ENCODE assay signal across 16 cellular contexts in genomic region chr9:89996717-89997116, GRCh38.
DNase-seq lines count a peak whose midpoint lies in the region; ATAC-seq, FAIRE-seq and TF ChIP-seq lines count a peak whose summit lies in the region.
"Had no signal": no experiment of that assay in that cellular context is flagged by ENCODE, and none has a peak within 500 bp of the region (broad histone marks: within the 10 kb centered on the region; RNA-seq: fewer than 3 reads in every experiment).

No MANE protein-coding gene starts in this region.

- no peaks in the 10 kb centered on the region for H3K36me3 Mint-ChIP-seq in activated naive CD4-positive, alpha-beta T cell treated with anti-CD3 and anti-CD28 coated beads, Interleukin-2, amount 50 U/mL, for 72 hours
- H3K36me3 Mint-ChIP-seq: activated naive CD8-positive, alpha-beta T cell treated with anti-CD3 and anti-CD28 coated beads for 36 hours; CD8-positive, alpha-beta memory T cell had no signal

- CTCF ChIA-PET in GM12878 (lab: Yijun Ruan, JAX) = no interaction called here

- SMC1A ChIA-PET in GM12878 (lab: Charles Lee; ENCODE audit: uncharacterized antibody, unreplicated experiment) = no interaction called here

- no peaks in the 10 kb centered on the region for H3K9me3 Mint-ChIP-seq in activated naive CD4-positive, alpha-beta T cell treated with anti-CD3 and anti-CD28 coated beads, Interleukin-2, amount 50 U/mL, for 72 hours
- H3K9me3 Mint-ChIP-seq: activated naive CD8-positive, alpha-beta T cell treated with anti-CD3 and anti-CD28 coated beads for 36 hours; CD8-positive, alpha-beta memory T cell had no signal

- no peaks in the 10 kb centered on the region for H4K20me1 ChIP-seq in GM12878 (ENCODE audit: control insufficient read depth, insufficient read depth)

- FAIRE-seq in GM12878 (lab: Jason Lieb, UNC) = no peak

- in situ Hi-C loops in GM12878 (cut with MboI) = no loop called here

- TF ChIP-seq EP300 in GM12878 (IDR thresholded peaks at IDR 0.05; ENCODE audit: borderline replicate concordance in 1 of 2, control insufficient read depth in 1 of 2, low read depth in 2 of 2, low read length in 2 of 2) = no peak

- TF ChIP-seq RAD21 in GM12878 (IDR thresholded peaks at IDR 0.05; ENCODE audit: insufficient read depth, low read depth, low read length) = peak; percentile 50

- RAD21 ChIA-PET in GM12878 (lab: Charles Lee; ENCODE audit: unreplicated experiment) = no interaction called here

- intact Hi-C loops in GM12878 (cut with micrococcal nuclease; ENCODE audit: unreplicated experiment) = no loop called here
- intact Hi-C loops in upper lobe of right lung (cut with DNase I) = no loop called here
- intact Hi-C loops in psoas muscle (cut with DNase I) = no loop called here

- no peak overlapping the region for H3K4me2 ChIP-seq in GM12878 (ENCODE audit: control insufficient read depth, insufficient read depth)

- H3K27ac ChIP-seq in GM12878 (ENCODE audit: control insufficient read depth, insufficient read depth) (no peak overlapping the region), upper lobe of right lung (no peak overlapping the region), psoas muscle (no peak overlapping the region)
- H3K27ac ChIP-seq: gastrocnemius medialis, SK-N-MC had no signal

- no peak overlapping the region for H3K9ac ChIP-seq in GM12878 (ENCODE audit: control insufficient read depth, insufficient read depth, low read length)

- H3K79me2 ChIP-seq in GM12878 (ENCODE audit: control insufficient read depth, insufficient read depth, low read length) = no peaks in the 10 kb centered on the region

- no peaks in the 10 kb centered on the region for H3K27me3 ChIP-seq in GM12878 (replicated peaks in 1 of 2; ENCODE audit: control insufficient read depth in 2 of 2, insufficient read depth in 2 of 2, low read length in 1 of 2)
- no peaks in the 10 kb centered on the region for H3K27me3 ChIP-seq in upper lobe of right lung
- no peaks in the 10 kb centered on the region for H3K27me3 ChIP-seq in psoas muscle (ENCODE audit: insufficient read depth in 3 of 3, low read length in 2 of 3)
- H3K27me3 ChIP-seq: gastrocnemius medialis had no signal

- WGBS in GM12878 (ENCODE audit: insufficient coverage, insufficient replicate concordance, low lambda C conversion rate, missing lambda C conversion rate) = 82% methylated on average over 3 of the region's 3 CpGs
- WGBS in psoas muscle, 3 donors = 93 to 97% (median 94%) methylated on average over 3 of the region's 3 CpGs

- H3K4me1 ChIP-seq in GM12878 (ENCODE audit: control insufficient read depth, insufficient read depth, low read length) (peaks cover 12% of the 10 kb centered on the region), upper lobe of right lung (peaks cover 50% of the 10 kb centered on the region), psoas muscle (peaks cover 38% of the 10 kb centered on the region)

- H3K27ac Mint-ChIP-seq in activated naive CD4-positive, alpha-beta T cell treated with anti-CD3 and anti-CD28 coated beads, Interleukin-2, amount 50 U/mL, for 72 hours = peak overlapping the region; percentile 20 to 37
- H3K27ac Mint-ChIP-seq: activated naive CD8-positive, alpha-beta T cell treated with anti-CD3 and anti-CD28 coated beads for 36 hours; CD8-positive, alpha-beta memory T cell had no signal

- TF ChIP-seq CTCF in GM12878 (IDR thresholded peaks at IDR 0.05 in 2 of 3, conservative IDR thresholded peaks at IDR 0.05 in 1 of 3; ENCODE audit: control insufficient read depth in 2 of 3, extremely low read depth in 1 of 3, insufficient read depth in 1 of 3, low read depth in 3 of 3, low read length in 3 of 3) (peak in 2 of 3 experiments; percentile 10 to 23; a peak in 1 of 6 replicates), upper lobe of right lung (IDR thresholded peaks at IDR 0.05) (no peak), psoas muscle (IDR thresholded peaks at IDR 0.05) (no peak)

- no peak for ATAC-seq in activated naive CD4-positive, alpha-beta T cell treated with anti-CD3 and anti-CD28 coated beads, Interleukin-2, amount 50 U/mL, for 72 hours
- ATAC-seq in GM12878 (no peak), upper lobe of right lung (no peak), GM21737 (IDR thresholded peaks at IDR 0.05; ENCODE audit: unreplicated experiment) (no peak), psoas muscle (no peak)
- no peak for ATAC-seq in stimulated activated naive CD8-positive, alpha-beta T cell treated with anti-CD3 and anti-CD28 coated beads, Interleukin-15, Interleukin-2, amounts not matched to agents 100 U/mL and 50 U/mL, for 24 hours
- ATAC-seq: gastrocnemius medialis had no signal

- H3K36me3 ChIP-seq in GM12878 (ENCODE audit: control insufficient read depth in 2 of 2, insufficient read depth in 2 of 2, low read length in 1 of 2) = no peaks in the 10 kb centered on the region
- H3K36me3 ChIP-seq in upper lobe of right lung = no peaks in the 10 kb centered on the region
- no peaks in the 10 kb centered on the region for H3K36me3 ChIP-seq in psoas muscle (ENCODE audit: insufficient read depth in 1 of 2, low read depth in 1 of 2)
- H3K36me3 ChIP-seq: gastrocnemius medialis had no signal

- no peak overlapping the region for H2AFZ ChIP-seq in GM12878 (ENCODE audit: control insufficient read depth, low read depth, low read length)

- no peaks in the 10 kb centered on the region for H3K9me3 ChIP-seq in GM12878 (replicated peaks; ENCODE audit: control insufficient read depth, insufficient read depth, low read length)
- no peaks in the 10 kb centered on the region for H3K9me3 ChIP-seq in upper lobe of right lung
- H3K9me3 ChIP-seq in psoas muscle = no peaks in the 10 kb centered on the region
- H3K9me3 ChIP-seq: gastrocnemius medialis had no signal

- no TSS peak for BruUV-seq in GM12878 (replicated peaks; lab: Mats Ljungman, UMichigan)

- no peak for TF ChIP-seq POLR2A in GM12878 (IDR thresholded peaks at IDR 0.05; ENCODE audit: low read depth, low read length)

- DNase-seq in activated naive CD4-positive, alpha-beta T cell treated with anti-CD3 and anti-CD28 coated beads, Interleukin-2, amount 50 U/mL, for 72 hours (ENCODE audit: low spot score in 2 of 2) = no peak
- DNase-seq in activated naive CD4-positive, alpha-beta T cell treated with Interleukin-2 at 50 U/mL for 16 hours = no peak
- DNase-seq in LHCN-M2 (ENCODE audit: low read depth) = peak; percentile 37
- DNase-seq in GM12878 (ENCODE audit: low read depth, low spot score) = no peak
- peak; percentile 25 for DNase-seq in stimulated activated naive CD8-positive, alpha-beta T cell treated with anti-CD3 and anti-CD28 coated beads, Interleukin-15, Interleukin-2, amounts not matched to agents 100 U/mL and 50 U/mL, for 24 hours
- no peak for DNase-seq in upper lobe of right lung
- no peak for DNase-seq in psoas muscle
- DNase-seq: activated CD4-positive, alpha-beta T cell treated with anti-CD3 and anti-CD28 coated beads for 1 hour; activated naive CD8-positive, alpha-beta T cell treated with anti-CD3 and anti-CD28 coated beads for 36 hours; CD8-positive, alpha-beta memory T cell; cortex of kidney; gastrocnemius medialis; KG1; NCI-H226 had no signal

- H3K4me3 ChIP-seq in GM12878 = no peak overlapping the region
- H3K4me3 ChIP-seq in upper lobe of right lung = no peak overlapping the region
- no peak overlapping the region for H3K4me3 ChIP-seq in psoas muscle
- H3K4me3 ChIP-seq: gastrocnemius medialis, SK-N-MC had no signal

- POLR2A ChIA-PET in GM12878 (lab: Charles Lee) = no interaction called here

TF ChIP-seq in GM12878, 131 proteins besides CTCF, POLR2A, EP300 and RAD21:
- peak; percentile 12; the same call in 1 of the 2 replicates for TF ChIP-seq SMC3 (IDR thresholded peaks at IDR 0.05; ENCODE audit: borderline replicate concordance, low read length)
- no peak for TF ChIP-seq GABPA (IDR thresholded peaks at IDR 0.05; ENCODE audit: low read depth)

Comparison
In these comparisons a context has a peak if more than half of its experiments do, and no peak if none do; other contexts are left out.
1. DNase-seq: peak in LHCN-M2 (single experiment) and stimulated activated naive CD8-positive, alpha-beta T cell treated with anti-CD3 and anti-CD28 coated beads, Interleukin-15, Interleukin-2, amounts not matched to agents 100 U/mL and 50 U/mL, for 24 hours (single experiment); none in activated naive CD4-positive, alpha-beta T cell treated with anti-CD3 and anti-CD28 coated beads, Interleukin-2, amount 50 U/mL, for 72 hours (0 of 2), activated naive CD4-positive, alpha-beta T cell treated with Interleukin-2 at 50 U/mL for 16 hours (single experiment), GM12878 (single experiment), upper lobe of right lung (single experiment) and psoas muscle (0 of 2).
2. CTCF ChIP-seq: peak in GM12878 (2 of 3); none in upper lobe of right lung (single experiment) and psoas muscle (single experiment).